Comparison of ENCODE assay signal across 21 cellular contexts in genomic region chr11:92417326-92417725, GRCh38.
DNase-seq lines count a peak whose midpoint lies in the region; ATAC-seq, FAIRE-seq and TF ChIP-seq lines count a peak whose summit lies in the region.
"Had no signal": no experiment of that assay in that cellular context is flagged by ENCODE, and none has a peak within 500 bp of the region (broad histone marks: within the 10 kb centered on the region; RNA-seq: fewer than 3 reads in every experiment).

No MANE protein-coding gene starts in this region.

- H3K9ac ChIP-seq in PC-3 (ENCODE audit: low read length) (no peak overlapping the region), MM.1S (ENCODE audit: low read length) (no peak overlapping the region), kidney (ENCODE audit: low read length in 2 of 2) (no peak overlapping the region)
- H3K9ac ChIP-seq: BLaER1, GM23248 had no signal

- H3F3A ChIP-seq in PC-3 (ENCODE audit: low read length, unreplicated experiment): no peaks in the 10 kb centered on the region
- H3F3A ChIP-seq in MM.1S (ENCODE audit: insufficient read depth, low read length): no peaks in the 10 kb centered on the region

- H3K27me3 Mint-ChIP-seq in Calu3 (ENCODE audit: unreplicated experiment): no peaks in the 10 kb centered on the region
- H3K27me3 Mint-ChIP-seq: CD4-positive, alpha-beta memory T cell had no signal

- H3K27ac ChIP-seq in PC-3 (ENCODE audit: low read length): no peak overlapping the region
- H3K27ac ChIP-seq in left lung: no peak overlapping the region
- H3K27ac ChIP-seq in MM.1S (ENCODE audit: low read length): no peak overlapping the region
- no peak overlapping the region for H3K27ac ChIP-seq in kidney (ENCODE audit: low read depth in 2 of 2, low read length in 2 of 2)
- H3K27ac ChIP-seq: 22Rv1, BLaER1, GM23248 had no signal

- DNase-seq in NCI-H2029 treated with DMSO at 0.1 percent for 48 hours (lab: John Stamatoyannopoulos, UW) (peak; percentile 7), NCI-H2029 (lab: John Stamatoyannopoulos, UW) (no peak), Calu3 (no peak), PC-3 (peak; percentile 51), left lung (no peak), MM.1S (no peak), kidney (no peak)
- DNase-seq: CD4-positive, alpha-beta memory T cell; DMS 273 treated with DMSO at 0.1 percent for 48 hours; DMS79; GF-D8; GM23248; HCEC 1CT; IMR-90 had no signal

- POLR2A ChIA-PET in PC-3 (lab: Charles Lee; ENCODE audit: unreplicated experiment): no interaction called here

- no peaks in the 10 kb centered on the region for H3K9me2 ChIP-seq in PC-3 (replicated peaks; ENCODE audit: low read length)
- H3K9me2 ChIP-seq in MM.1S (replicated peaks; ENCODE audit: insufficient read depth, low read length): no peaks in the 10 kb centered on the region

- H3K9me3 ChIP-seq in PC-3 (ENCODE audit: low read length) (no peaks in the 10 kb centered on the region; the same call in 1 of the 2 replicates), left lung (no peaks in the 10 kb centered on the region), MM.1S (replicated peaks; ENCODE audit: insufficient read depth, low read length) (no peaks in the 10 kb centered on the region), kidney (ENCODE audit: control insufficient read depth in 1 of 2, low read length in 2 of 2) (no peaks in the 10 kb centered on the region)
- H3K9me3 ChIP-seq: BLaER1 had no signal

- CTCF ChIA-PET in Calu3 (lab: Charles Lee) (no interaction called here), PC-3 (lab: Charles Lee) (no interaction called here)

- H2AFZ ChIP-seq in PC-3 (ENCODE audit: low read length) (no peak overlapping the region), MM.1S (ENCODE audit: low read length) (no peak overlapping the region)
- H2AFZ ChIP-seq: GM23248 had no signal

- H3K4me1 ChIP-seq in PC-3 (ENCODE audit: insufficient read depth, low read length) (no peaks in the 10 kb centered on the region), left lung (no peaks in the 10 kb centered on the region), MM.1S (ENCODE audit: low read length) (peaks cover 4% of the 10 kb centered on the region; the same call in 1 of the 2 replicates), kidney (ENCODE audit: control insufficient read depth in 1 of 2, insufficient read depth in 1 of 2, low read depth in 1 of 2, low read length in 2 of 2) (no peaks in the 10 kb centered on the region)
- H3K4me1 ChIP-seq: BLaER1 had no signal

- no peak for FAIRE-seq in kidney (lab: Jason Lieb, UNC)
- FAIRE-seq: H54, HTR-8/SVneo, K562 had no signal

- no peak overlapping the region for H3K4me3 Mint-ChIP-seq in Calu3 (ENCODE audit: low read depth, unreplicated experiment)
- H3K4me3 Mint-ChIP-seq: CD14-positive monocyte; CD4-positive, alpha-beta memory T cell had no signal

- no peak overlapping the region for H3K4me3 ChIP-seq in PC-3 (ENCODE audit: low read length)
- H3K4me3 ChIP-seq in left lung: no peak overlapping the region
- no peak overlapping the region for H3K4me3 ChIP-seq in MM.1S (ENCODE audit: low read length)
- no peak overlapping the region for H3K4me3 ChIP-seq in kidney (ENCODE audit: low read length in 2 of 2)
- H3K4me3 ChIP-seq: BLaER1, GM23248, K562 had no signal

- intact Hi-C loops in Calu3 (cut with micrococcal nuclease; ENCODE audit: unreplicated experiment): no loop called here
- intact Hi-C loops in PC-3 (cut with micrococcal nuclease): no loop called here
- intact Hi-C loops in left lung (cut with DNase I): no loop called here
- intact Hi-C loops in kidney (cut with DNase I): no loop called here

- no peaks in the 10 kb centered on the region for H3K36me3 Mint-ChIP-seq in Calu3 (ENCODE audit: insufficient read depth, unreplicated experiment)
- H3K36me3 Mint-ChIP-seq: CD14-positive monocyte; CD4-positive, alpha-beta memory T cell had no signal

- H3K27me3 ChIP-seq in PC-3 (ENCODE audit: low read length) (0 out of 2 replicates have a peak, but pooled peaks cover 4% of the 10 kb centered on the region), left lung (no peaks in the 10 kb centered on the region), MM.1S (replicated peaks; ENCODE audit: insufficient read depth, low read length) (no peaks in the 10 kb centered on the region)
- H3K27me3 ChIP-seq: BLaER1 had no signal

- TF ChIP-seq CTCF in Calu3 (IDR thresholded peaks at IDR 0.05; ENCODE audit: unreplicated experiment) (no peak), PC-3 (conservative IDR thresholded peaks at IDR 0.05; ENCODE audit: low read depth, low read length) (no peak), left lung (IDR thresholded peaks at IDR 0.05) (no peak), MM.1S (IDR thresholded peaks at IDR 0.05; ENCODE audit: low read length) (no peak), kidney (IDR thresholded peaks at IDR 0.05; ENCODE audit: borderline replicate concordance, extremely low read depth, insufficient read depth) (no peak)

- H3K4me2 ChIP-seq in PC-3 (ENCODE audit: low read length) (no peak overlapping the region), MM.1S (ENCODE audit: low read depth, low read length) (no peak overlapping the region)
- H3K4me2 ChIP-seq: BLaER1 had no signal

- BruUV-seq in Calu3 (replicated peaks; lab: Mats Ljungman, UMichigan) (no TSS peak), PC-3 (replicated peaks; lab: Mats Ljungman, UMichigan) (no TSS peak)

- H3K9me3 Mint-ChIP-seq in Calu3 (ENCODE audit: low read depth, unreplicated experiment): no peaks in the 10 kb centered on the region

- H4K20me1 ChIP-seq in PC-3 (ENCODE audit: low read length): no peaks in the 10 kb centered on the region
- H4K20me1 ChIP-seq in MM.1S (ENCODE audit: insufficient read depth, low read length): no peaks in the 10 kb centered on the region
- H4K20me1 ChIP-seq: BLaER1 had no signal

- H3K36me3 ChIP-seq in PC-3 (ENCODE audit: low read depth, low read length) (no peaks in the 10 kb centered on the region), left lung (no peaks in the 10 kb centered on the region), MM.1S (replicated peaks; ENCODE audit: insufficient read depth, low read length) (no peaks in the 10 kb centered on the region), kidney (ENCODE audit: control insufficient read depth in 1 of 2, insufficient read depth in 2 of 2, low read length in 2 of 2) (no peaks in the 10 kb centered on the region)
- H3K36me3 ChIP-seq: BLaER1 had no signal

- H3K79me2 ChIP-seq in PC-3 (ENCODE audit: low read length) (no peaks in the 10 kb centered on the region), MM.1S (ENCODE audit: low read length) (no peaks in the 10 kb centered on the region)

- peaks cover 18% of the 10 kb centered on the region for H3K4me1 Mint-ChIP-seq in Calu3 (ENCODE audit: low read depth, unreplicated experiment)
- H3K4me1 Mint-ChIP-seq: CD14-positive monocyte; CD4-positive, alpha-beta memory T cell had no signal

- ATAC-seq in PC-3: no peak
- peak; percentile 43 for ATAC-seq in left lung
- ATAC-seq in HG02885 (IDR thresholded peaks at IDR 0.05; ENCODE audit: poor library complexity, unreplicated experiment): no peak
- ATAC-seq: K562 had no signal

- H3K27ac Mint-ChIP-seq in Calu3 (ENCODE audit: unreplicated experiment): peak overlapping the region; percentile 72
- H3K27ac Mint-ChIP-seq: CD14-positive monocyte; CD4-positive, alpha-beta memory T cell had no signal

Comparison
In these comparisons a context has a peak if more than half of its experiments do, and no peak if none do; other contexts are left out.
1. DNase-seq: peak in NCI-H2029 treated with DMSO at 0.1 percent for 48 hours (single experiment) and PC-3 (single experiment); none in NCI-H2029 (single experiment), Calu3 (single experiment), left lung (0 of 2), MM.1S (single experiment) and kidney (single experiment).